Comparison of ENCODE assay signal across 29 cellular contexts in the genomic region with DNA sequence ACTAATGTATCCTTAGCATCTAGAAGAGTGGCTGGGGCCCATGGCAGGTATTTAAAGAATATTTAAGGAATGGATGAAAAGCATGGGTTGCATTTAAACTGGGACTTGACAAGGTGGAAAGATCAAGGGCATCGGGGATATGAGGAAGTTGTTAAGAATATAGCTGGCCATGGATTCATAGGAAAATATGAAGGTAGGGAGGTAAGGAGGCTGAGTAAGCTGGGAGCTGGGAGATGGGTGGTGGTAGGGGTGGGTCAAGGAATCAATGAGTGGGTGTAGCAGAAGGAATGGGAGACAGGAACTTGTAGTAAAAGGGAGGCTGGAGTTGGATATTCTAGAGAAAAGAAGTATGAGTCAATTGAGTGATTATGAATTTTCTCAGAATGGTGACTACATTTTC. TPM values are rescaled to one million over a fixed set of nuclear protein-coding genes. Genes with fewer than 3 reads are reported as not detected.
DNase-seq lines count a peak whose midpoint lies in the region; ATAC-seq, FAIRE-seq and TF ChIP-seq lines count a peak whose summit lies in the region.
"Had no signal": no experiment of that assay in that cellular context is flagged by ENCODE, and none has a peak within 500 bp of the region (broad histone marks: within the 10 kb centered on the region; RNA-seq: fewer than 3 reads in every experiment).

No MANE protein-coding gene starts in this region.

- H3K4me3 ChIP-seq in bronchial epithelial cell (ENCODE audit: low read depth, low read length), result no peak overlapping the region
- H3K4me3 ChIP-seq in esophagus muscularis mucosa, result no peak overlapping the region
- no peak overlapping the region for H3K4me3 ChIP-seq in mucosa of descending colon
- H3K4me3 ChIP-seq: BLaER1, GM12878 had no signal

- H3K27ac Mint-ChIP-seq in H9, result peak overlapping the region in 2 of 3 experiments; percentile 16 to 26; a peak in 1 of 7 replicates
- H3K27ac Mint-ChIP-seq: CD14-positive monocyte; CD4-positive, alpha-beta memory T cell; CD4-positive, CD25-positive, alpha-beta regulatory T cell; CD8-positive, alpha-beta memory T cell had no signal

- no peak overlapping the region for H2BK12ac ChIP-seq in H9 (ENCODE audit: insufficient read length, low read depth, low read length)

- no peak overlapping the region for H3K4me2 ChIP-seq in H9 (ENCODE audit: insufficient read depth, insufficient read length, low read length)
- H3K4me2 ChIP-seq: BLaER1 had no signal

- intact Hi-C loops in esophagus muscularis mucosa (cut with DNase I) (no loop called here), mucosa of descending colon (cut with DNase I, micrococcal nuclease) (no loop called here)

- H2BK15ac ChIP-seq in H9 (ENCODE audit: low read depth, low read length), result no peak overlapping the region

- DNase-seq in H9, result no peak
- DNase-seq in bronchial epithelial cell (ENCODE audit: low read depth), result peak; percentile 13
- DNase-seq in esophagus muscularis mucosa (ENCODE audit: extremely low spot score), result peak; percentile 21
- peak in 1 of 3 donors; percentile 38 for DNase-seq in mucosa of descending colon
- DNase-seq in DMS153 treated with DMSO at 0.1 percent for 48 hours (lab: John Stamatoyannopoulos, UW; ENCODE audit: unreplicated experiment), result no peak
- no peak for DNase-seq in SKM-1 treated with dmso at 0.1 percent for 144 hours (lab: John Stamatoyannopoulos, UW; ENCODE audit: unreplicated experiment)
- DNase-seq in NCI-H1417 (lab: John Stamatoyannopoulos, UW), result no peak
- DNase-seq in DMS114 treated with DMSO at 0.1 percent for 48 hours (lab: John Stamatoyannopoulos, UW; ENCODE audit: unreplicated experiment), result no peak
- DNase-seq: 8988T; ACHN; BE2C; C1 segment of cervical spinal cord; CD4-positive, alpha-beta memory T cell; CD4-positive, CD25-positive, alpha-beta regulatory T cell; CD8-positive, alpha-beta memory T cell; COR-L47; DMS 273 treated with DMSO at 0.1 percent for 48 hours; DMS53; DMS79; DND-41; EL; GDM1 had no signal

- H3K14ac ChIP-seq in H9 (ENCODE audit: insufficient read depth, low read length), result no peak overlapping the region

- no peaks in the 10 kb centered on the region for H3K79me1 ChIP-seq in H9 (ENCODE audit: insufficient read depth, low read depth, low read length, poor library complexity, severe bottlenecking)

- no peak for FAIRE-seq in bronchial epithelial cell (lab: Jason Lieb, UNC)
- FAIRE-seq: A204.1, GM12878, GM12892, GM18507, GM19239 had no signal

- H3K9me3 ChIP-seq in H9 (ENCODE audit: control insufficient read depth, low read depth, low read length) (no peaks in the 10 kb centered on the region), esophagus muscularis mucosa (no peaks in the 10 kb centered on the region), mucosa of descending colon (no peaks in the 10 kb centered on the region)
- H3K9me3 ChIP-seq: BE2C, BLaER1 had no signal

- no peak for TF ChIP-seq POLR2A in esophagus muscularis mucosa (IDR thresholded peaks at IDR 0.05; ENCODE audit: low read depth)

- TF ChIP-seq CTCF in H9 (conservative IDR thresholded peaks at IDR 0.05), result no peak
- no peak for TF ChIP-seq CTCF in bronchial epithelial cell (IDR thresholded peaks at IDR 0.05; ENCODE audit: insufficient read depth, low read length, severe bottlenecking)
- TF ChIP-seq CTCF in esophagus muscularis mucosa (IDR thresholded peaks at IDR 0.05), result no peak
- no peak for TF ChIP-seq CTCF in mucosa of descending colon (IDR thresholded peaks at IDR 0.05)

- no peak overlapping the region for H3K4ac ChIP-seq in H9 (ENCODE audit: low read depth, low read length)

- H3K36me3 ChIP-seq in bronchial epithelial cell (ENCODE audit: control insufficient read depth, insufficient read depth, low read length) (no peaks in the 10 kb centered on the region), esophagus muscularis mucosa (no peaks in the 10 kb centered on the region), mucosa of descending colon (ENCODE audit: low read depth) (no peaks in the 10 kb centered on the region)
- H3K36me3 ChIP-seq: BE2C, BLaER1 had no signal

- no peak overlapping the region for H2AK5ac ChIP-seq in H9 (ENCODE audit: insufficient read length, low read length)

- no peak overlapping the region for H3K18ac ChIP-seq in H9 (ENCODE audit: insufficient read length, low read depth, low read length)

- H3K27me3 ChIP-seq in H9 (ENCODE audit: insufficient read depth, low read length), result no peaks in the 10 kb centered on the region
- no peaks in the 10 kb centered on the region for H3K27me3 ChIP-seq in bronchial epithelial cell (ENCODE audit: control insufficient read depth, insufficient read depth, low read length)
- no peaks in the 10 kb centered on the region for H3K27me3 ChIP-seq in esophagus muscularis mucosa
- H3K27me3 ChIP-seq: BE2C, BLaER1 had no signal

- H4K20me1 ChIP-seq in H9 (ENCODE audit: control insufficient read depth, insufficient read depth, insufficient read length), result no peaks in the 10 kb centered on the region
- H4K20me1 ChIP-seq: BLaER1 had no signal

- no peak overlapping the region for H3K56ac ChIP-seq in H9 (ENCODE audit: insufficient read length, low read depth, low read length)

- H4K8ac ChIP-seq in H9 (replicated peaks; ENCODE audit: insufficient read length, low read depth, low read length), result no peak overlapping the region

- no peak overlapping the region for H2BK5ac ChIP-seq in H9 (ENCODE audit: insufficient read length, low read length)

- ATAC-seq in mucosa of descending colon, result peak; percentile 74
- ATAC-seq: GM12878 had no signal

- H3K27ac ChIP-seq in H9 (ENCODE audit: insufficient read length, low read depth, low read length) (no peak overlapping the region), esophagus muscularis mucosa (replicated peaks in 1 of 4) (no peak overlapping the region)
- H3K27ac ChIP-seq: BLaER1 had no signal

- H3K9me3 Mint-ChIP-seq in H9, result peaks cover 0 to 6% of the 10 kb centered on the region in 2 experiments; a peak in 3 of 5 replicates

- TF ChIP-seq EP300 in esophagus muscularis mucosa (IDR thresholded peaks at IDR 0.05), result no peak

- H3K23me2 ChIP-seq in H9 (ENCODE audit: insufficient read length, low read depth, low read length, poor library complexity, severe bottlenecking), result no peaks in the 10 kb centered on the region

- no peak overlapping the region for H4K91ac ChIP-seq in H9 (ENCODE audit: insufficient read length, low read depth, low read length)

- no peak overlapping the region for H4K5ac ChIP-seq in H9 (ENCODE audit: insufficient read length, low read depth, low read length)

- H2BK120ac ChIP-seq in H9 (ENCODE audit: low read depth, low read length, poor library complexity, severe bottlenecking), result no peak overlapping the region

- H3K4me1 ChIP-seq in H9 (ENCODE audit: insufficient read depth, low read length) (no peaks in the 10 kb centered on the region; the same call in 1 of the 2 replicates), esophagus muscularis mucosa (peaks cover 8 to 27% (median 20%) of the 10 kb centered on the region in 4 donors), mucosa of descending colon (ENCODE audit: low read depth) (peaks cover 7% of the 10 kb centered on the region)
- H3K4me1 ChIP-seq: BE2C had no signal

- no CpG with 5 or more reads among the region's 1 CpG for WGBS in H9 (ENCODE audit: extremely low coverage, insufficient read length, low lambda C conversion rate)
- 81% methylated on average over 1 of the region's 1 CpG for WGBS in esophagus muscularis mucosa

- H2BK20ac ChIP-seq in H9 (ENCODE audit: low read depth, low read length, poor library complexity, severe bottlenecking), result no peak overlapping the region

- no peak overlapping the region for H2AFZ ChIP-seq in H9 (ENCODE audit: low read length)

- H3K4me3 Mint-ChIP-seq in H9, result no peak overlapping the region
- H3K4me3 Mint-ChIP-seq: CD14-positive monocyte; CD4-positive, alpha-beta memory T cell; CD4-positive, CD25-positive, alpha-beta regulatory T cell; CD8-positive, alpha-beta memory T cell had no signal

- H3K9ac ChIP-seq in H9 (ENCODE audit: extremely low read depth, insufficient read length, low read length), result no peak overlapping the region
- H3K9ac ChIP-seq: BLaER1 had no signal

- no peak overlapping the region for H3T11ph ChIP-seq in H9 (ENCODE audit: low read length)

- peaks cover 6% of the 10 kb centered on the region for H3K27me3 Mint-ChIP-seq in H9 (ENCODE audit: low read depth)
- H3K27me3 Mint-ChIP-seq: CD4-positive, CD25-positive, alpha-beta regulatory T cell had no signal

- no peaks in the 10 kb centered on the region for H3K79me2 ChIP-seq in H9 (ENCODE audit: insufficient read depth, low read length)

- peaks cover 8 to 10% of the 10 kb centered on the region in 2 experiments for H3K4me1 Mint-ChIP-seq in H9
- H3K4me1 Mint-ChIP-seq: CD14-positive monocyte; CD4-positive, alpha-beta memory T cell; CD4-positive, CD25-positive, alpha-beta regulatory T cell; CD8-positive, alpha-beta memory T cell had no signal

- H3K36me3 Mint-ChIP-seq in H9 (ENCODE audit: insufficient read depth in 1 of 3, low read depth in 3 of 3), result peaks cover 0 to 3% (median 0%) of the 10 kb centered on the region in 3 experiments; a peak in 1 of 7 replicates
- H3K36me3 Mint-ChIP-seq: CD14-positive monocyte; CD4-positive, alpha-beta memory T cell; CD4-positive, CD25-positive, alpha-beta regulatory T cell; CD8-positive, alpha-beta memory T cell had no signal

- no peak overlapping the region for H3K23ac ChIP-seq in H9 (ENCODE audit: insufficient read length, low read depth, low read length)

RNA-seq across cellular contexts. Expression of gene MOCS1, which starts 44.0 kb away (rescaled TPM):
- total RNA-seq in H9 (2021) (14.0 and 15.2 TPM in 2 replicates), bronchial epithelial cell (1.3 and 4.1 TPM in 2 replicates), esophagus muscularis mucosa (10 to 100 TPM; 19.1 to 37.3 (median 28.0) TPM), mucosa of descending colon (10 to 100 TPM; 22.0 to 30.9 (median 22.3) TPM)

Comparison
In these comparisons a context has a peak if more than half of its experiments do, and no peak if none do; other contexts are left out.
1. DNase-seq: peak in bronchial epithelial cell (single experiment) and esophagus muscularis mucosa (single experiment); none in H9 (single experiment), DMS153 treated with DMSO at 0.1 percent for 48 hours (single experiment), SKM-1 treated with dmso at 0.1 percent for 144 hours (single experiment), NCI-H1417 (0 of 3) and DMS114 treated with DMSO at 0.1 percent for 48 hours (single experiment).